ENCODE assay signal across 40 cellular contexts in the genomic region with DNA sequence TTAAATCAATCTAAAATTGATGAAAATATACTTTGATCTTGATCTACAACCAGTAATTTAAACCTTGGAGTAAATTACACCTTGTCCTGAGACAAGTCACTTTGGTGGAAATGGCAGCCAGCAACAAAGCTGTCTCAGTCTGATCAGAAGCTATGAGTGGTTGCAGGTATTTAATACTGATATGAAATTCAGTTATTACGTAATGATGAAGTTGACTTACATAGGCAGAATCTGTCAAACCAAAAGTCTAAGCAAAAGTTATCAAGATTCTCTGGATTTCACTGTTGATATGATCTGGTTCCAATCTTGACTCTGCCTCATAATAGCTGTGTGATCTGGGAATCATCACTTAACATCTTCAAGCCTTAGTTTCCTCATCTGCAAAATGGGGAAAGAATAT. TPM values are rescaled to one million over a fixed set of nuclear protein-coding genes. Genes with fewer than 3 reads are reported as not detected.
"Had no signal": no experiment of that assay in that cellular context is flagged by ENCODE, and none has a peak within 500 bp of the region (broad histone marks: within the 10 kb centered on the region; RNA-seq: fewer than 3 reads in every experiment).

No MANE protein-coding gene starts in this region.

- H3K36me3 ChIP-seq: MG63 had no signal

- H3K27me3 ChIP-seq: MG63 had no signal

- DNase-seq: MG63, MM.1S, MV-4-11, NCI-H1048, NCI-H1092, NCI-H1092 treated with DMSO at 0.1 percent for 48 hours, NCI-H1105, NCI-H1105 treated with DMSO at 0.1 percent for 48 hours, NCI-H1417, NCI-H1417 treated with DMSO at 0.1 percent for 48 hours, NCI-H1436, NCI-H1436 treated with DMSO at 0.1 percent for 48 hours, NCI-H146, NCI-H1694, NCI-H1694 treated with DMSO at 0.1 percent for 48 hours, NCI-H187, NCI-H187 treated with DMSO at 0.1 percent for 48 hours, NCI-H1930, NCI-H2029, NCI-H2029 treated with DMSO at 0.1 percent for 48 hours, NCI-H2081, NCI-H2081 treated with DMSO at 0.1 percent for 48 hours, NCI-H2107, NCI-H2171, NCI-H2171 treated with DMSO at 0.1 percent for 48 hours, NCI-H2227 treated with DMSO at 0.1 percent for 48 hours, NCI-H226, NCI-H345, NCI-H446, NCI-H446 treated with DMSO at 0.1 percent for 48 hours, NCI-H510A, NCI-H510A treated with DMSO at 0.1 percent for 48 hours, NCI-H524, NCI-H524 treated with DMSO at 0.1 percent for 48 hours, NCI-H526, NCI-H526 treated with DMSO at 0.1 percent for 48 hours had no signal

- H3K9me3 ChIP-seq: MG63 had no signal

- H3K4me3 ChIP-seq: MG63 had no signal

RNA-seq across cellular contexts. Expression of gene GSTA5, which starts 27.6 kb away (rescaled TPM):
- total RNA-seq: LHCN-M2, M059J, MCF 10A, NCI-H460 had no signal

RNA-seq across cellular contexts. Expression of gene GSTA3, which starts 41.3 kb away (rescaled TPM):
- total RNA-seq: LHCN-M2, MCF 10A, NCI-H460 had no signal
